In the genomic region with DNA sequence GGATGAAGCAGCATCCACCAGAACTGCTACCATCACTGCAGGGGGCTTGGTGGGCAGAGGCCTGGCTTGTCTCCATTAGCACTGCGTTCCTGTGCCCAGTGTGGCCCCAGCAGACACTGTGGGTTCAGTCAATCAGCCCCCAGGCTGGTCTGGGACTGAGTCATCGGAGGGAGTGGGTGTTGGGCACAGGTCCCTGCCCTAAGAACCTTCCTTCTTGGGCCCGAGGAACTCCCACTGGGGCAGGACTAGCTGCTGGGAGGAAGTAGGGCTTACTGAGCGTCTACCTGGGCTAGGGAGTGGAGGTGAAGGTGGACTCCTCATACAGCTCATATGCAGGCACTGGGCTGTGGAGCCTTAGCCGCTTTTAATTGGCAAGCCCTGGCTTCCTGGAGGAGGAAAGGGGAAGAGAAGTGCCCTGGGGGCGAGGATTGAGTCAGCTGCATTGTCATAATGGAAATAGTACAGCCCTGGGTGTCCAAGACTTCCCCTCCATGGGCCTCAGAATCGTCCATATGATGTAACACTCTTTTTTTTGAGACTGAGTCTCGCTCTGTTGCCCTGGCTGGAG, we compare ENCODE assay signal across 9 cellular contexts. TPM values are rescaled to one million over a fixed set of nuclear protein-coding genes. Genes with fewer than 3 reads are reported as not detected.
DNase-seq lines count a peak whose midpoint lies in the region; ATAC-seq and TF ChIP-seq lines count a peak whose summit lies in the region.
"Had no signal": no experiment of that assay in that cellular context is flagged by ENCODE, and none has a peak within 500 bp of the region (broad histone marks: within the 10 kb centered on the region; RNA-seq: fewer than 3 reads in every experiment).

No MANE protein-coding gene starts in this region.

- H3K27ac Mint-ChIP-seq in WTC11, result no peak overlapping the region

- H3K36me3 Mint-ChIP-seq in WTC11, result no peaks in the 10 kb centered on the region

- peaks cover 25% of the 10 kb centered on the region for H3K4me1 Mint-ChIP-seq in WTC11

- ATAC-seq in HG03432 (IDR thresholded peaks at IDR 0.05; ENCODE audit: unreplicated experiment) (peak; percentile 41), WTC11 (no peak)

- POLR2A ChIA-PET in WTC11 (lab: Charles Lee), result interaction anchor here (1.1 kb wide), 1 partner anchor 34 kb away, joined by 3 read pairs; the partner anchor contains the start of gene WDR82

- peaks cover 50% of the 10 kb centered on the region for H3K27me3 Mint-ChIP-seq in WTC11 (ENCODE audit: low read depth)

- no peaks in the 10 kb centered on the region for H3K9me3 Mint-ChIP-seq in WTC11

- no peak for TF ChIP-seq CTCF in WTC11 (IDR thresholded peaks at IDR 0.05)

- CTCF ChIA-PET in WTC11 (lab: Charles Lee), result interaction anchor here (1.1 to 4.0 kb wide), 5 partner anchors 10 to 33 kb away, joined by 4 to 23 read pairs (median 4); no protein-coding TSS in a partner anchor

- DNase-seq in activated naive CD4-positive, alpha-beta T cell treated with Interleukin-2 at 50 U/mL for 16 hours, result peak; percentile 65
- DNase-seq in activated naive CD4-positive, alpha-beta T cell (lab: John Stamatoyannopoulos, UW), result no peak
- DNase-seq in WTC11 (ENCODE audit: low spot score) (no peak), fibroblast of gingiva (ENCODE audit: low read depth) (peak; percentile 36), cerebellar cortex (ENCODE audit: low spot score) (no peak), superior temporal gyrus (ENCODE audit: extremely low spot score) (no peak)
- DNase-seq in stimulated activated CD4-positive, alpha-beta T cell treated with anti-CD3 and anti-CD28 coated beads, Interleukin-2, amount 100 ng/mL, for 24 hours, result peak; percentile 49 to 57

- H3K4me3 Mint-ChIP-seq in WTC11, result peak overlapping the region; percentile 61

TF ChIP-seq in WTC11, 78 proteins besides CTCF, POLR2A, EP300 and RAD21 (continues in another document):
- TF ChIP-seq MLX (CRISPR knock-in tag; IDR thresholded peaks at IDR 0.05), result no peak
- TF ChIP-seq, protein P1, sequence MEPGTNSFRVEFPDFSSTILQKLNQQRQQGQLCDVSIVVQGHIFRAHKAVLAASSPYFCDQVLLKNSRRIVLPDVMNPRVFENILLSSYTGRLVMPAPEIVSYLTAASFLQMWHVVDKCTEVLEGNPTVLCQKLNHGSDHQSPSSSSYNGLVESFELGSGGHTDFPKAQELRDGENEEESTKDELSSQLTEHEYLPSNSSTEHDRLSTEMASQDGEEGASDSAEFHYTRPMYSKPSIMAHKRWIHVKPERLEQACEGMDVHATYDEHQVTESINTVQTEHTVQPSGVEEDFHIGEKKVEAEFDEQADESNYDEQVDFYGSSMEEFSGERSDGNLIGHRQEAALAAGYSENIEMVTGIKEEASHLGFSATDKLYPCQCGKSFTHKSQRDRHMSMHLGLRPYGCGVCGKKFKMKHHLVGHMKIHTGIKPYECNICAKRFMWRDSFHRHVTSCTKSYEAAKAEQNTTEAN (CRISPR knock-in tag; IDR thresholded peaks at IDR 0.05), result no peak
- TF ChIP-seq GABPB1 (CRISPR knock-in tag; IDR thresholded peaks at IDR 0.05), result no peak
- TF ChIP-seq, protein P2, sequence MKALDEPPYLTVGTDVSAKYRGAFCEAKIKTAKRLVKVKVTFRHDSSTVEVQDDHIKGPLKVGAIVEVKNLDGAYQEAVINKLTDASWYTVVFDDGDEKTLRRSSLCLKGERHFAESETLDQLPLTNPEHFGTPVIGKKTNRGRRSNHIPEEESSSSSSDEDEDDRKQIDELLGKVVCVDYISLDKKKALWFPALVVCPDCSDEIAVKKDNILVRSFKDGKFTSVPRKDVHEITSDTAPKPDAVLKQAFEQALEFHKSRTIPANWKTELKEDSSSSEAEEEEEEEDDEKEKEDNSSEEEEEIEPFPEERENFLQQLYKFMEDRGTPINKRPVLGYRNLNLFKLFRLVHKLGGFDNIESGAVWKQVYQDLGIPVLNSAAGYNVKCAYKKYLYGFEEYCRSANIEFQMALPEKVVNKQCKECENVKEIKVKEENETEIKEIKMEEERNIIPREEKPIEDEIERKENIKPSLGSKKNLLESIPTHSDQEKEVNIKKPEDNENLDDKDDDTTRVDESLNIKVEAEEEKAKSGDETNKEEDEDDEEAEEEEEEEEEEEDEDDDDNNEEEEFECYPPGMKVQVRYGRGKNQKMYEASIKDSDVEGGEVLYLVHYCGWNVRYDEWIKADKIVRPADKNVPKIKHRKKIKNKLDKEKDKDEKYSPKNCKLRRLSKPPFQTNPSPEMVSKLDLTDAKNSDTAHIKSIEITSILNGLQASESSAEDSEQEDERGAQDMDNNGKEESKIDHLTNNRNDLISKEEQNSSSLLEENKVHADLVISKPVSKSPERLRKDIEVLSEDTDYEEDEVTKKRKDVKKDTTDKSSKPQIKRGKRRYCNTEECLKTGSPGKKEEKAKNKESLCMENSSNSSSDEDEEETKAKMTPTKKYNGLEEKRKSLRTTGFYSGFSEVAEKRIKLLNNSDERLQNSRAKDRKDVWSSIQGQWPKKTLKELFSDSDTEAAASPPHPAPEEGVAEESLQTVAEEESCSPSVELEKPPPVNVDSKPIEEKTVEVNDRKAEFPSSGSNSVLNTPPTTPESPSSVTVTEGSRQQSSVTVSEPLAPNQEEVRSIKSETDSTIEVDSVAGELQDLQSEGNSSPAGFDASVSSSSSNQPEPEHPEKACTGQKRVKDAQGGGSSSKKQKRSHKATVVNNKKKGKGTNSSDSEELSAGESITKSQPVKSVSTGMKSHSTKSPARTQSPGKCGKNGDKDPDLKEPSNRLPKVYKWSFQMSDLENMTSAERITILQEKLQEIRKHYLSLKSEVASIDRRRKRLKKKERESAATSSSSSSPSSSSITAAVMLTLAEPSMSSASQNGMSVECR (CRISPR knock-in tag; IDR thresholded peaks at IDR 0.05; ENCODE audit: borderline replicate concordance), result no peak
- no peak for TF ChIP-seq ZNF232 (CRISPR knock-in tag; IDR thresholded peaks at IDR 0.05)
- no peak for TF ChIP-seq ATF1 (CRISPR knock-in tag; IDR thresholded peaks at IDR 0.05)
- TF ChIP-seq, protein P3, sequence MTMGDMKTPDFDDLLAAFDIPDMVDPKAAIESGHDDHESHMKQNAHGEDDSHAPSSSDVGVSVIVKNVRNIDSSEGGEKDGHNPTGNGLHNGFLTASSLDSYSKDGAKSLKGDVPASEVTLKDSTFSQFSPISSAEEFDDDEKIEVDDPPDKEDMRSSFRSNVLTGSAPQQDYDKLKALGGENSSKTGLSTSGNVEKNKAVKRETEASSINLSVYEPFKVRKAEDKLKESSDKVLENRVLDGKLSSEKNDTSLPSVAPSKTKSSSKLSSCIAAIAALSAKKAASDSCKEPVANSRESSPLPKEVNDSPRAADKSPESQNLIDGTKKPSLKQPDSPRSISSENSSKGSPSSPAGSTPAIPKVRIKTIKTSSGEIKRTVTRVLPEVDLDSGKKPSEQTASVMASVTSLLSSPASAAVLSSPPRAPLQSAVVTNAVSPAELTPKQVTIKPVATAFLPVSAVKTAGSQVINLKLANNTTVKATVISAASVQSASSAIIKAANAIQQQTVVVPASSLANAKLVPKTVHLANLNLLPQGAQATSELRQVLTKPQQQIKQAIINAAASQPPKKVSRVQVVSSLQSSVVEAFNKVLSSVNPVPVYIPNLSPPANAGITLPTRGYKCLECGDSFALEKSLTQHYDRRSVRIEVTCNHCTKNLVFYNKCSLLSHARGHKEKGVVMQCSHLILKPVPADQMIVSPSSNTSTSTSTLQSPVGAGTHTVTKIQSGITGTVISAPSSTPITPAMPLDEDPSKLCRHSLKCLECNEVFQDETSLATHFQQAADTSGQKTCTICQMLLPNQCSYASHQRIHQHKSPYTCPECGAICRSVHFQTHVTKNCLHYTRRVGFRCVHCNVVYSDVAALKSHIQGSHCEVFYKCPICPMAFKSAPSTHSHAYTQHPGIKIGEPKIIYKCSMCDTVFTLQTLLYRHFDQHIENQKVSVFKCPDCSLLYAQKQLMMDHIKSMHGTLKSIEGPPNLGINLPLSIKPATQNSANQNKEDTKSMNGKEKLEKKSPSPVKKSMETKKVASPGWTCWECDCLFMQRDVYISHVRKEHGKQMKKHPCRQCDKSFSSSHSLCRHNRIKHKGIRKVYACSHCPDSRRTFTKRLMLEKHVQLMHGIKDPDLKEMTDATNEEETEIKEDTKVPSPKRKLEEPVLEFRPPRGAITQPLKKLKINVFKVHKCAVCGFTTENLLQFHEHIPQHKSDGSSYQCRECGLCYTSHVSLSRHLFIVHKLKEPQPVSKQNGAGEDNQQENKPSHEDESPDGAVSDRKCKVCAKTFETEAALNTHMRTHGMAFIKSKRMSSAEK (CRISPR knock-in tag; IDR thresholded peaks at IDR 0.05; ENCODE audit: borderline replicate concordance), result no peak
- TF ChIP-seq, protein P4, sequence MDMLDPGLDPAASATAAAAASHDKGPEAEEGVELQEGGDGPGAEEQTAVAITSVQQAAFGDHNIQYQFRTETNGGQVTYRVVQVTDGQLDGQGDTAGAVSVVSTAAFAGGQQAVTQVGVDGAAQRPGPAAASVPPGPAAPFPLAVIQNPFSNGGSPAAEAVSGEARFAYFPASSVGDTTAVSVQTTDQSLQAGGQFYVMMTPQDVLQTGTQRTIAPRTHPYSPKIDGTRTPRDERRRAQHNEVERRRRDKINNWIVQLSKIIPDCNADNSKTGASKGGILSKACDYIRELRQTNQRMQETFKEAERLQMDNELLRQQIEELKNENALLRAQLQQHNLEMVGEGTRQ (CRISPR knock-in tag; IDR thresholded peaks at IDR 0.05), result no peak
- TF ChIP-seq SP1 (CRISPR knock-in tag; conservative IDR thresholded peaks at IDR 0.05), result no peak
- no peak for TF ChIP-seq ZNF263 (CRISPR knock-in tag; IDR thresholded peaks at IDR 0.05; ENCODE audit: low read depth)

RNA-seq across cellular contexts. Expression of gene PPM1M, which starts 1.4 kb away (rescaled TPM):
- 5.1 to 7.0 TPM (median 6.0 TPM) in 3 replicates for total RNA-seq in WTC11 (2021)

RNA-seq across cellular contexts. Expression of gene TWF2, which starts 5.2 kb away (rescaled TPM):
- 60.8 to 71.1 TPM (median 66.3 TPM) in 3 replicates for total RNA-seq in WTC11 (2021)

RNA-seq across cellular contexts. Expression of gene TLR9, which starts 18.7 kb away (rescaled TPM):
- not detected in 3 replicates for total RNA-seq in WTC11 (2021)
- total RNA-seq: thoracic aorta had no signal

RNA-seq across cellular contexts. Expression of gene WDR82, which starts 34.3 kb away (rescaled TPM):
- total RNA-seq in WTC11 (2021), result 64.6 to 69.7 TPM (median 64.9 TPM) in 3 replicates

RNA-seq across cellular contexts. Expression of gene GLYCTK, which starts 43.5 kb away (rescaled TPM):
- total RNA-seq in WTC11 (2021), result 5.8 to 8.7 TPM (median 6.2 TPM) in 3 replicates

Comparison
In these comparisons a context has a peak if more than half of its experiments do, and no peak if none do; other contexts are left out.
1. DNase-seq: peak in activated naive CD4-positive, alpha-beta T cell treated with Interleukin-2 at 50 U/mL for 16 hours (single experiment), fibroblast of gingiva (single experiment) and stimulated activated CD4-positive, alpha-beta T cell treated with anti-CD3 and anti-CD28 coated beads, Interleukin-2, amount 100 ng/mL, for 24 hours (2 of 2); none in activated naive CD4-positive, alpha-beta T cell (0 of 4), WTC11 (single experiment), cerebellar cortex (single experiment) and superior temporal gyrus (single experiment).